Comparison of ENCODE assay signal across 8 cellular contexts in genomic region chr19:42396542-42397314, GRCh38. TPM values are rescaled to one million over a fixed set of nuclear protein-coding genes. Genes with fewer than 3 reads are reported as not detected.
A peak's percentile ranks its signal among the peaks of the same experiment; 100 is the strongest.
DNase-seq lines count a peak whose midpoint lies in the region; ATAC-seq, FAIRE-seq and TF ChIP-seq lines count a peak whose summit lies in the region.

No MANE protein-coding gene starts in this region.

- peak overlapping the region; percentile 99 for H3K4me2 ChIP-seq in keratinocyte (ENCODE audit: control insufficient read depth, extremely low read depth, insufficient read depth, low read depth, low read length)

- dilution Hi-C loops in keratinocyte (cut with MboI; ENCODE audit: extremely low pct_ligation_motif_present, low sequenced_read_pairs), result no loop called here

- DNase-seq in AG10803 (ENCODE audit: low read depth) (peak; percentile 99), NCI-H460 (ENCODE audit: extremely low read depth, low read depth) (peak; percentile 96), chondrocyte (ENCODE audit: low spot score) (peak; percentile 100), keratinocyte (ENCODE audit: low read depth, low spot score) (peak; percentile 96)
- DNase-seq in activated CD4-positive, alpha-beta T cell treated with anti-CD3 and anti-CD28 coated beads for 1 hour, result peak; percentile 83
- peak; percentile 95 to 99 (median 98) for DNase-seq in stimulated activated CD4-positive, alpha-beta T cell treated with anti-CD3 and anti-CD28 coated beads, Interleukin-12 subunit alpha, Interleukin-12 subunit beta, amount 100 ng/mL, for 48 hours (ENCODE audit: low read depth in 2 of 3, low spot score in 1 of 3)

- H3K4me3 Mint-ChIP-seq in chondrocyte (ENCODE audit: unreplicated experiment), result peak overlapping the region; percentile 85

- H3K4me1 Mint-ChIP-seq in chondrocyte (ENCODE audit: low read depth), result peaks cover 25% of the 10 kb centered on the region

- peak; percentile 89 for FAIRE-seq in keratinocyte (lab: Jason Lieb, UNC)

- ATAC-seq in GM19043 (IDR thresholded peaks at IDR 0.05; ENCODE audit: low read depth, unreplicated experiment) (peak; percentile 90), HG03354 (IDR thresholded peaks at IDR 0.05; ENCODE audit: poor library complexity, severe bottlenecking, unreplicated experiment) (peak; percentile 97)

- peak overlapping the region; percentile 95 for H2AFZ ChIP-seq in keratinocyte (ENCODE audit: control insufficient read depth, low read length)

- no peaks in the 10 kb centered on the region for H3K36me3 Mint-ChIP-seq in chondrocyte (ENCODE audit: low read depth)

- peak overlapping the region; percentile 97 for H3K27ac Mint-ChIP-seq in chondrocyte (ENCODE audit: unreplicated experiment)

- TF ChIP-seq CTCF in AG10803 (conservative IDR thresholded peaks at IDR 0.05; ENCODE audit: low read length) (no peak), chondrocyte (IDR thresholded peaks at IDR 0.05) (no peak), keratinocyte (optimal IDR thresholded peaks at IDR 0.05 in 1 of 3, IDR thresholded peaks at IDR 0.05 in 1 of 3, conservative IDR thresholded peaks at IDR 0.05 in 1 of 3; ENCODE audit: extremely low read depth in 1 of 3, insufficient read depth in 2 of 3, low read length in 3 of 3) (no peak)

- H3K4me3 ChIP-seq in AG10803 (ENCODE audit: low read length) (peak overlapping the region; percentile 80), keratinocyte (ENCODE audit: control insufficient read depth in 2 of 3, extremely low read depth in 1 of 3, insufficient read depth in 2 of 3, low read depth in 1 of 3, low read length in 3 of 3) (peak overlapping the region; percentile 58 to 84 (median 83))

- H3K9ac ChIP-seq in keratinocyte (ENCODE audit: control insufficient read depth, extremely low read depth, insufficient read depth, low read length), result peak overlapping the region; percentile 94

- H3K27me3 ChIP-seq in keratinocyte (ENCODE audit: control insufficient read depth, extremely low read depth, insufficient read depth, low read length), result peaks cover 5% of the 10 kb centered on the region

- H3K27ac ChIP-seq in keratinocyte (ENCODE audit: control insufficient read depth, insufficient read depth, low read length), result peak overlapping the region; percentile 99

- peaks cover 23% of the 10 kb centered on the region for H3K4me1 ChIP-seq in keratinocyte (ENCODE audit: control insufficient read depth, extremely low read depth, insufficient read depth, low read length)

- peaks cover 5% of the 10 kb centered on the region for H3K9me1 ChIP-seq in keratinocyte (ENCODE audit: control insufficient read depth, extremely low read depth, insufficient read depth, low read length)

- H3K36me3 ChIP-seq in keratinocyte (ENCODE audit: control insufficient read depth in 2 of 2, extremely low read depth in 1 of 2, insufficient read depth in 2 of 2, low read length in 2 of 2), result no peaks in the 10 kb centered on the region

- H3K27me3 Mint-ChIP-seq in chondrocyte (ENCODE audit: low read depth), result peaks cover 7% of the 10 kb centered on the region

- peaks cover 9% of the 10 kb centered on the region for H3K79me2 ChIP-seq in keratinocyte (ENCODE audit: control insufficient read depth, insufficient read depth, low read length)

- no peaks in the 10 kb centered on the region for H4K20me1 ChIP-seq in keratinocyte (ENCODE audit: control insufficient read depth, extremely low read depth, insufficient read depth, low read length)

- no peaks in the 10 kb centered on the region for H3K9me3 ChIP-seq in keratinocyte (ENCODE audit: control insufficient read depth, low read depth, low read length)

- H3K9me3 Mint-ChIP-seq in chondrocyte (ENCODE audit: low read depth), result no peaks in the 10 kb centered on the region

RNA-seq across cellular contexts. Expression of gene CNFN, which starts 6.6 kb away (rescaled TPM):
- 0.69 and 1.2 TPM in 2 replicates for total RNA-seq in NCI-H460 (2014; rRNA removed; shearing (Covaris generic))
- polyA plus RNA-seq in NCI-H460 (2014; cell fraction: nucleus; rRNA removed), result not detected in 2 replicates
- total RNA-seq in chondrocyte, result 0.89 TPM in 1 of 3 replicates, not detected in the others
- 3.0 to 10.2 TPM (median 5.1 TPM) in 3 replicates for polyA plus RNA-seq in keratinocyte
- polyA plus RNA-seq in keratinocyte (2011; ENCODE audit: low read depth), result 236 TPM
- 16.6 and 17.5 TPM in 2 replicates for polyA plus RNA-seq in keratinocyte (2011; cell fraction: cytosol; rRNA removed)
- 15.5 and 16.8 TPM in 2 replicates for polyA plus RNA-seq in keratinocyte (2011; cell fraction: nucleus; rRNA removed)
- 22.8 and 1,581 TPM in 2 replicates for polyA plus RNA-seq in keratinocyte (2012; ENCODE audit: low replicate concordance)
- polyA minus RNA-seq in keratinocyte, result 13.3 to 49.5 TPM (median 16.7 TPM) in 3 replicates
- 22.8 TPM for polyA minus RNA-seq in keratinocyte (2011; cell fraction: cytosol; rRNA and poly(A)+ RNA removed)
- 8.8 and 18.3 TPM in 2 replicates for polyA minus RNA-seq in keratinocyte (2011; cell fraction: nucleus; rRNA and poly(A)+ RNA removed)

RNA-seq across cellular contexts. Expression of gene LIPE, which starts 30.5 kb away (rescaled TPM):
- 0.87 and 1.5 TPM in 2 replicates for total RNA-seq in NCI-H460 (2014; rRNA removed; shearing (Covaris generic))
- polyA plus RNA-seq in NCI-H460 (2014; cell fraction: nucleus; rRNA removed), result 0.14 and 0.16 TPM in 2 replicates
- total RNA-seq in chondrocyte, result 3.6 to 3.9 TPM (median 3.8 TPM) in 3 replicates
- 5.0 to 9.1 TPM (median 6.1 TPM) in 3 replicates for polyA plus RNA-seq in keratinocyte
- 0.54 TPM for polyA plus RNA-seq in keratinocyte (2011; ENCODE audit: low read depth)
- polyA plus RNA-seq in keratinocyte (2011; cell fraction: cytosol; rRNA removed), result 4.5 and 7.6 TPM in 2 replicates
- polyA plus RNA-seq in keratinocyte (2011; cell fraction: nucleus; rRNA removed), result 9.3 and 13.8 TPM in 2 replicates
- 4.8 and 12.6 TPM in 2 replicates for polyA plus RNA-seq in keratinocyte (2012; ENCODE audit: low replicate concordance)
- 4.4 to 20.7 TPM (median 6.2 TPM) in 3 replicates for polyA minus RNA-seq in keratinocyte
- polyA minus RNA-seq in keratinocyte (2011; cell fraction: cytosol; rRNA and poly(A)+ RNA removed), result 12.1 TPM
- 6.1 and 9.8 TPM in 2 replicates for polyA minus RNA-seq in keratinocyte (2011; cell fraction: nucleus; rRNA and poly(A)+ RNA removed)

RNA-seq across cellular contexts. Expression of gene CXCL17, which starts 46.0 kb away (rescaled TPM):
- not detected in 2 replicates for total RNA-seq in NCI-H460 (2014; rRNA removed; shearing (Covaris generic))
- polyA plus RNA-seq in NCI-H460 (2014; cell fraction: nucleus; rRNA removed), result not detected in 2 replicates
- total RNA-seq in chondrocyte, result not detected in 3 replicates
- polyA plus RNA-seq in keratinocyte, result 0.06 TPM in 1 of 3 replicates, not detected in the others
- not detected for polyA plus RNA-seq in keratinocyte (2011; ENCODE audit: low read depth)
- not detected in 2 replicates for polyA plus RNA-seq in keratinocyte (2011; cell fraction: cytosol; rRNA removed)
- not detected in 2 replicates for polyA plus RNA-seq in keratinocyte (2011; cell fraction: nucleus; rRNA removed)
- polyA plus RNA-seq in keratinocyte (2012; ENCODE audit: low replicate concordance), result 0.85 TPM in 1 of 2 replicates, not detected in the other
- polyA minus RNA-seq in keratinocyte, result not detected in 3 replicates
- polyA minus RNA-seq in keratinocyte (2011; cell fraction: cytosol; rRNA and poly(A)+ RNA removed), result not detected
- polyA minus RNA-seq in keratinocyte (2011; cell fraction: nucleus; rRNA and poly(A)+ RNA removed), result not detected in 2 replicates

Comparison
In these comparisons a context has a peak if more than half of its experiments do, and no peak if none do; other contexts are left out.
1. Peak in every context shown above with its lines: DNase-seq, ATAC-seq, H3K4me3 ChIP-seq and H3K27ac ChIP-seq.